In the genomic region with DNA sequence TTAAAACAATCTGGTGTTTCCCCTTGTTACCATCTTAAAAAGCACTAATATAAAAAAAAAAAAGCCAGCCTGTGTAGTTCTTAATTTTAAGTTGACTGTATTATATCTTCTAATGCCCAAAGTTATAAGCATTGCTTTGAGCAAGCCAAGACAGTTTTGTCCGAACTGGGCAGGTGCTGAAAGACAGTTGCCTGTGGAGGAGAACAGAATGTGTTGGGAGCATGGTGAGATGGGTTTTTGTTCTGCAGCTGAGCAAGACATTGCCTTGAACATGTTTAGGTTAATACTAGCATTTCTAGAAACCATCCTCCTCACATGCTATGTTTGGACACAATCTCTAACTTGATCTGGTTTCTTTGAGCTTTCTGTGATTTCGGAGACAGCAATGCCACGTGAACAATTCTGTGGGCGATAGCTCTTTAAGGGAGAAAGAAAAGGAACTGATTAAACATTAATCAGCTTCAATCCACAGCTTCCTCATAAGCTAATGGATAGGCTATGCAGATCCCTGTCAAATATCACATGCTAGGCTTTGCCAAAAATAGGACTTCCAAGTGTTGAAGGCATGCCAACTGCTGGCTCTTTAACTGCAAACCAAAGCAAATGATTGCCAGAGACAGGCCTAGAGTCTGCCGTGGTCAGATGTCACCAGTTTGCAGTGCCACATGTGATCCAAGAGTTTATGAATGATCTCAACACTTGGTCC, we compare ENCODE assay signal across 14 cellular contexts.
DNase-seq lines count a peak whose midpoint lies in the region; ATAC-seq and TF ChIP-seq lines count a peak whose summit lies in the region.
"Had no signal": no experiment of that assay in that cellular context is flagged by ENCODE, and none has a peak within 500 bp of the region (broad histone marks: within the 10 kb centered on the region; RNA-seq: fewer than 3 reads in every experiment).

No MANE protein-coding gene starts in this region.

- H3K4me1 ChIP-seq in psoas muscle: no peaks in the 10 kb centered on the region

- H3K27me3 ChIP-seq in psoas muscle (ENCODE audit: insufficient read depth in 3 of 3, low read length in 2 of 3): no peaks in the 10 kb centered on the region

- ATAC-seq in psoas muscle (peak; percentile 36 to 56 (median 47)), GM18505 (IDR thresholded peaks at IDR 0.05; ENCODE audit: unreplicated experiment) (no peak), omental fat pad (ENCODE audit: low FRiP score) (no peak)
- ATAC-seq: K562 had no signal

- no peak overlapping the region for H3K4me3 ChIP-seq in psoas muscle
- H3K4me3 ChIP-seq: K562 had no signal

- no peak for TF ChIP-seq CTCF in glutamatergic neuron (IDR thresholded peaks at IDR 0.05; ENCODE audit: partially characterized antibody, unreplicated experiment)
- no peak for TF ChIP-seq CTCF in psoas muscle (IDR thresholded peaks at IDR 0.05)
- no peak for TF ChIP-seq CTCF in omental fat pad (IDR thresholded peaks at IDR 0.05)

- H3K36me3 ChIP-seq in psoas muscle (ENCODE audit: insufficient read depth in 1 of 2, low read depth in 1 of 2): no peaks in the 10 kb centered on the region

- 23 to 27% (median 24%) methylated on average over 5 of the region's 5 CpGs for WGBS in psoas muscle, 3 donors

- peak overlapping the region; percentile 98 for H3K27ac Mint-ChIP-seq in glutamatergic neuron (ENCODE audit: unreplicated experiment)
- H3K27ac Mint-ChIP-seq: CD4-positive, alpha-beta T cell; naive B cell had no signal

- no peak overlapping the region for H3K27ac ChIP-seq in psoas muscle

- TF ChIP-seq POLR2A in GM18505 (IDR thresholded peaks at IDR 0.05; ENCODE audit: borderline replicate concordance, extremely low read depth, insufficient read depth, insufficient read length): no peak

- no peaks in the 10 kb centered on the region for H3K36me3 Mint-ChIP-seq in glutamatergic neuron (ENCODE audit: unreplicated experiment)
- H3K36me3 Mint-ChIP-seq: naive B cell had no signal

- H3K4me1 Mint-ChIP-seq in glutamatergic neuron (ENCODE audit: low read depth, unreplicated experiment): peaks cover 60% of the 10 kb centered on the region
- H3K4me1 Mint-ChIP-seq: naive B cell had no signal

- DNase-seq in DMS 273 (lab: John Stamatoyannopoulos, UW; ENCODE audit: unreplicated experiment): peak; percentile 94
- peak; percentile 44 for DNase-seq in NCI-H2029 treated with DMSO at 0.1 percent for 48 hours (lab: John Stamatoyannopoulos, UW)
- peak; percentile 52 for DNase-seq in glutamatergic neuron
- no peak for DNase-seq in psoas muscle
- no peak for DNase-seq in NCI-H774 (lab: John Stamatoyannopoulos, UW)
- no peak for DNase-seq in omental fat pad (ENCODE audit: low spot score)
- DNase-seq in HUDEP-2 (lab: John Stamatoyannopoulos, UW; ENCODE audit: unreplicated experiment in 76 of 76): no peak
- DNase-seq: CD4-positive, alpha-beta T cell; effector memory CD4-positive, alpha-beta T cell; H7; naive B cell; RPMI8226 had no signal

- H3K4me3 Mint-ChIP-seq in glutamatergic neuron (ENCODE audit: unreplicated experiment): peak overlapping the region; percentile 70
- H3K4me3 Mint-ChIP-seq: CD4-positive, alpha-beta T cell; naive B cell had no signal

- peaks cover 15% of the 10 kb centered on the region for H3K9me3 Mint-ChIP-seq in glutamatergic neuron (ENCODE audit: unreplicated experiment)

- no peaks in the 10 kb centered on the region for H3K9me3 ChIP-seq in psoas muscle

- peaks cover 14% of the 10 kb centered on the region for H3K27me3 Mint-ChIP-seq in glutamatergic neuron (ENCODE audit: unreplicated experiment)
- H3K27me3 Mint-ChIP-seq: CD4-positive, alpha-beta T cell; naive B cell had no signal

- intact Hi-C loops in psoas muscle (cut with DNase I): no loop called here

Comparison
In these comparisons a context has a peak if more than half of its experiments do, and no peak if none do; other contexts are left out.
1. DNase-seq: peak in DMS 273 (single experiment), NCI-H2029 treated with DMSO at 0.1 percent for 48 hours (single experiment) and glutamatergic neuron (single experiment); none in psoas muscle (0 of 2), NCI-H774 (single experiment), omental fat pad (single experiment) and HUDEP-2 (0 of 76).
2. ATAC-seq: peak in psoas muscle (4 of 4); none in GM18505 (single experiment) and omental fat pad (single experiment).